22 cellular contexts compared by ENCODE assay signal in genomic region chr2:8159966-8160603, GRCh38.
A peak's percentile ranks its signal among the peaks of the same experiment; 100 is the strongest.
DNase-seq lines count a peak whose midpoint lies in the region; ATAC-seq and TF ChIP-seq lines count a peak whose summit lies in the region.
"Had no signal": no experiment of that assay in that cellular context is flagged by ENCODE, and none has a peak within 500 bp of the region (broad histone marks: within the 10 kb centered on the region; RNA-seq: fewer than 3 reads in every experiment).

No MANE protein-coding gene starts in this region.

- H3F3A ChIP-seq in OCI-LY1 (ENCODE audit: insufficient read depth, low read length): no peaks in the 10 kb centered on the region

- intact Hi-C loops in Right ventricle myocardium inferior (cut with DNase I) (no loop called here), transverse colon (cut with DNase I; ENCODE audit: low total_unique reads) (no loop called here), gastrocnemius medialis (cut with DNase I; ENCODE audit: low total_unique reads) (no loop called here)

- H3K27me3 Mint-ChIP-seq in CD8-positive, alpha-beta memory T cell: no peaks in the 10 kb centered on the region
- H3K27me3 Mint-ChIP-seq: activated CD8-positive, alpha-beta T cell treated with anti-CD3 and anti-CD28 coated beads for 36 hours; activated naive CD8-positive, alpha-beta T cell; CD4-positive, CD25-positive, alpha-beta regulatory T cell; naive thymus-derived CD8-positive, alpha-beta T cell had no signal

- peaks cover 0 to 5% (median 0%) of the 10 kb centered on the region in 3 donors for H3K4me1 Mint-ChIP-seq in CD8-positive, alpha-beta memory T cell
- H3K4me1 Mint-ChIP-seq: CD4-positive, CD25-positive, alpha-beta regulatory T cell had no signal

- no peak overlapping the region for H3K4me3 Mint-ChIP-seq in CD8-positive, alpha-beta memory T cell
- H3K4me3 Mint-ChIP-seq: activated CD8-positive, alpha-beta T cell treated with anti-CD3 and anti-CD28 coated beads for 36 hours; activated naive CD8-positive, alpha-beta T cell; activated T-cell treated with anti-CD3 and anti-CD28 coated beads, Interleukin-2, amount 50 U/mL, for 72 hours; CD4-positive, CD25-positive, alpha-beta regulatory T cell; naive thymus-derived CD8-positive, alpha-beta T cell had no signal

- H3K4me2 ChIP-seq in OCI-LY1 (ENCODE audit: low read length): peak overlapping the region; percentile 16; the same call in 1 of the 2 replicates

- H3K36me3 ChIP-seq in cardiac muscle cell: no peaks in the 10 kb centered on the region
- peaks cover 3% of the 10 kb centered on the region; the same call in 1 of the 2 replicates for H3K36me3 ChIP-seq in OCI-LY1 (ENCODE audit: insufficient read depth, low read length)
- no peaks in the 10 kb centered on the region for H3K36me3 ChIP-seq in muscle layer of colon (ENCODE audit: insufficient read depth, low read length)
- H3K36me3 ChIP-seq in transverse colon: no peaks in the 10 kb centered on the region
- no peaks in the 10 kb centered on the region for H3K36me3 ChIP-seq in CD8-positive, alpha-beta memory T cell (ENCODE audit: insufficient read depth, low read length)
- H3K36me3 ChIP-seq in gastrocnemius medialis: no peaks in the 10 kb centered on the region
- H3K36me3 ChIP-seq: upper lobe of left lung had no signal

- H3K9me2 ChIP-seq in OCI-LY1 (ENCODE audit: low read depth, low read length): no peaks in the 10 kb centered on the region

- 63 to 66% methylated on average over 2 to 4 of the region's 4 CpGs for WGBS in transverse colon (ENCODE audit: low coverage in 1 of 2), 2 donors

- no peak for TF ChIP-seq EP300 in transverse colon (IDR thresholded peaks at IDR 0.05; ENCODE audit: low read depth)

- CTCF ChIA-PET in CD8-positive, alpha-beta memory T cell (lab: Charles Lee): interaction anchor here (1.0 kb wide), 1 partner anchor 11 kb away, joined by 4 read pairs; no protein-coding TSS in a partner anchor

- H4K20me1 ChIP-seq in OCI-LY1 (ENCODE audit: insufficient read depth, low read length): no peaks in the 10 kb centered on the region

- POLR2A ChIA-PET in CD8-positive, alpha-beta memory T cell (lab: Charles Lee): no interaction called here

- TF ChIP-seq CTCF in cardiac muscle cell (IDR thresholded peaks at IDR 0.05; ENCODE audit: low read depth, low read length) (no peak), OCI-LY1 (IDR thresholded peaks at IDR 0.05; ENCODE audit: low read length) (no peak), transverse colon (IDR thresholded peaks at IDR 0.05) (no peak), gastrocnemius medialis (IDR thresholded peaks at IDR 0.05 in 4 of 5, conservative IDR thresholded peaks at IDR 0.05 in 1 of 5) (no peak)

- no peaks in the 10 kb centered on the region for H3K27me3 ChIP-seq in cardiac muscle cell
- H3K27me3 ChIP-seq in OCI-LY1 (ENCODE audit: insufficient read depth, low read length): no peaks in the 10 kb centered on the region
- H3K27me3 ChIP-seq in muscle layer of colon (ENCODE audit: control insufficient read depth in 1 of 2, insufficient read depth in 2 of 2, low read length in 2 of 2): no peaks in the 10 kb centered on the region
- no peaks in the 10 kb centered on the region for H3K27me3 ChIP-seq in transverse colon
- H3K27me3 ChIP-seq in CD8-positive, alpha-beta memory T cell (ENCODE audit: insufficient read depth, low read length, poor library complexity, severe bottlenecking): no peaks in the 10 kb centered on the region
- H3K27me3 ChIP-seq in gastrocnemius medialis: no peaks in the 10 kb centered on the region
- H3K27me3 ChIP-seq: foreskin keratinocyte, upper lobe of left lung had no signal

- no peaks in the 10 kb centered on the region for H3K79me2 ChIP-seq in OCI-LY1 (ENCODE audit: insufficient read depth, low read length)

- peak overlapping the region; percentile 3 for H2AFZ ChIP-seq in OCI-LY1 (ENCODE audit: low read length)

- ATAC-seq in Right ventricle myocardium inferior (no peak), gastrocnemius medialis (no peak)
- ATAC-seq: activated CD8-positive, alpha-beta T cell treated with anti-CD3 and anti-CD28 coated beads for 36 hours; activated T-cell treated with anti-CD3 and anti-CD28 coated beads, Interleukin-2, amount 50 U/mL, for 72 hours; foreskin keratinocyte; naive thymus-derived CD8-positive, alpha-beta T cell had no signal

- H3K27ac ChIP-seq in cardiac muscle cell (peak overlapping the region; percentile 39), OCI-LY1 (ENCODE audit: low read depth, low read length, poor library complexity, severe bottlenecking) (peak overlapping the region; percentile 56), muscle layer of colon (ENCODE audit: low read depth, low read length) (peak overlapping the region; percentile 47), transverse colon (peak overlapping the region; percentile 2 to 80 (median 67)), gastrocnemius medialis (no peak overlapping the region)
- no peak overlapping the region for H3K27ac ChIP-seq in CD8-positive, alpha-beta memory T cell (ENCODE audit: low read depth, low read length)
- H3K27ac ChIP-seq: foreskin keratinocyte, upper lobe of left lung had no signal

- H3K9me3 ChIP-seq in cardiac muscle cell (ENCODE audit: low read depth) (no peaks in the 10 kb centered on the region), OCI-LY1 (ENCODE audit: low read length) (peaks cover 2% of the 10 kb centered on the region; the same call in 1 of the 2 replicates), muscle layer of colon (ENCODE audit: low read length) (no peaks in the 10 kb centered on the region), transverse colon (no peaks in the 10 kb centered on the region), gastrocnemius medialis (no peaks in the 10 kb centered on the region)
- H3K9me3 ChIP-seq in CD8-positive, alpha-beta memory T cell (ENCODE audit: low read length): no peaks in the 10 kb centered on the region
- H3K9me3 ChIP-seq: upper lobe of left lung had no signal

- TF ChIP-seq POLR2A in transverse colon (IDR thresholded peaks at IDR 0.05): no peak
- TF ChIP-seq POLR2A in gastrocnemius medialis (IDR thresholded peaks at IDR 0.05): no peak

- DNase-seq in cardiac muscle cell (ENCODE audit: low read depth in 1 of 2, low spot score in 1 of 2): no peak
- DNase-seq in Right ventricle myocardium inferior (ENCODE audit: missing footprints): no peak
- no peak for DNase-seq in transverse colon
- DNase-seq in dedifferentiated amniotic fluid mesenchymal stem cell (ENCODE audit: extremely low spot score): no peak
- DNase-seq in CD8-positive, alpha-beta memory T cell: no peak
- DNase-seq in gastrocnemius medialis: no peak
- DNase-seq: activated CD8-positive, alpha-beta T cell treated with anti-CD3 and anti-CD28 coated beads for 36 hours; activated T-cell treated with anti-CD3 and anti-CD28 coated beads, Interleukin-2, amount 50 U/mL, for 72 hours; CD4-positive, CD25-positive, alpha-beta regulatory T cell; DMS53; foreskin keratinocyte; HCEC 1CT; hypothalamus; KG1; naive thymus-derived CD8-positive, alpha-beta T cell; NCI-H1105; NCI-H748 treated with DMSO at 0.1 percent for 48 hours; stimulated activated naive CD4-positive, alpha-beta T cell treated with Interleukin-2 at 50 U/mL for 16 hours had no signal

- H3K9ac ChIP-seq in OCI-LY1 (ENCODE audit: low read length) (no peak overlapping the region; the same call in 1 of the 2 replicates), muscle layer of colon (ENCODE audit: low read length) (no peak overlapping the region)

- peaks cover 3% of the 10 kb centered on the region for H3K4me1 ChIP-seq in cardiac muscle cell (ENCODE audit: low read depth)
- peaks cover 16% of the 10 kb centered on the region for H3K4me1 ChIP-seq in OCI-LY1 (ENCODE audit: insufficient read depth, low read length, severe bottlenecking)
- peaks cover 21% of the 10 kb centered on the region for H3K4me1 ChIP-seq in muscle layer of colon (ENCODE audit: insufficient read depth, low read length)
- no peaks in the 10 kb centered on the region for H3K4me1 ChIP-seq in transverse colon
- no peaks in the 10 kb centered on the region for H3K4me1 ChIP-seq in CD8-positive, alpha-beta memory T cell (ENCODE audit: insufficient read depth, low read length)
- H3K4me1 ChIP-seq in gastrocnemius medialis: no peaks in the 10 kb centered on the region
- H3K4me1 ChIP-seq: foreskin keratinocyte, upper lobe of left lung had no signal

- H3K4me3 ChIP-seq in cardiac muscle cell: no peak overlapping the region
- H3K4me3 ChIP-seq in OCI-LY1 (ENCODE audit: low read depth, low read length, poor library complexity, severe bottlenecking): no peak overlapping the region
- H3K4me3 ChIP-seq in muscle layer of colon (ENCODE audit: low read depth in 1 of 2, low read length in 2 of 2): no peak overlapping the region
- no peak overlapping the region for H3K4me3 ChIP-seq in transverse colon
- H3K4me3 ChIP-seq in CD8-positive, alpha-beta memory T cell (ENCODE audit: low read length): no peak overlapping the region
- no peak overlapping the region for H3K4me3 ChIP-seq in gastrocnemius medialis
- H3K4me3 ChIP-seq: upper lobe of left lung had no signal

- peak overlapping the region in 3 of 8 donors; percentile 49 to 76 (median 52) for H3K27ac Mint-ChIP-seq in CD8-positive, alpha-beta memory T cell
- H3K27ac Mint-ChIP-seq: activated CD8-positive, alpha-beta T cell treated with anti-CD3 and anti-CD28 coated beads for 36 hours; activated naive CD8-positive, alpha-beta T cell; activated T-cell treated with anti-CD3 and anti-CD28 coated beads, Interleukin-2, amount 50 U/mL, for 72 hours; CD4-positive, CD25-positive, alpha-beta regulatory T cell had no signal

- H3K36me3 Mint-ChIP-seq in CD8-positive, alpha-beta memory T cell: peaks cover 0 to 11% (median 3%) of the 10 kb centered on the region in 3 donors
- H3K36me3 Mint-ChIP-seq: activated naive CD8-positive, alpha-beta T cell; naive thymus-derived CD8-positive, alpha-beta T cell had no signal

- H3K9me3 Mint-ChIP-seq in CD8-positive, alpha-beta memory T cell: no peaks in the 10 kb centered on the region
- H3K9me3 Mint-ChIP-seq: naive thymus-derived CD8-positive, alpha-beta T cell had no signal

- in situ Hi-C loops in transverse colon (cut with MboI; ENCODE audit: low pct_ligation_motif_present in 1 of 4, low pct_unique_long_range_greater_than_20kb in 1 of 4, low sequenced_read_pairs in 3 of 4) (no loop called here), gastrocnemius medialis (cut with MboI; ENCODE audit: low sequenced_read_pairs in 4 of 4) (no loop called here)

Comparison
In these comparisons a context has a peak if more than half of its experiments do, and no peak if none do; other contexts are left out.
1. H3K27ac ChIP-seq: peak in cardiac muscle cell (single experiment), OCI-LY1 (single experiment), muscle layer of colon (single experiment) and transverse colon (4 of 4); none in CD8-positive, alpha-beta memory T cell (single experiment) and gastrocnemius medialis (0 of 4).